2 cellular contexts compared by ENCODE assay signal in genomic region chr4:68267433-68267944, GRCh38.
A peak's percentile ranks its signal among the peaks of the same experiment; 100 is the strongest.
TF ChIP-seq lines count a peak whose summit lies in the region.

No MANE protein-coding gene starts in this region.

TF ChIP-seq in HepG2, 621 proteins besides CTCF, POLR2A, EP300 and RAD21:
- TF ChIP-seq, protein P1, sequence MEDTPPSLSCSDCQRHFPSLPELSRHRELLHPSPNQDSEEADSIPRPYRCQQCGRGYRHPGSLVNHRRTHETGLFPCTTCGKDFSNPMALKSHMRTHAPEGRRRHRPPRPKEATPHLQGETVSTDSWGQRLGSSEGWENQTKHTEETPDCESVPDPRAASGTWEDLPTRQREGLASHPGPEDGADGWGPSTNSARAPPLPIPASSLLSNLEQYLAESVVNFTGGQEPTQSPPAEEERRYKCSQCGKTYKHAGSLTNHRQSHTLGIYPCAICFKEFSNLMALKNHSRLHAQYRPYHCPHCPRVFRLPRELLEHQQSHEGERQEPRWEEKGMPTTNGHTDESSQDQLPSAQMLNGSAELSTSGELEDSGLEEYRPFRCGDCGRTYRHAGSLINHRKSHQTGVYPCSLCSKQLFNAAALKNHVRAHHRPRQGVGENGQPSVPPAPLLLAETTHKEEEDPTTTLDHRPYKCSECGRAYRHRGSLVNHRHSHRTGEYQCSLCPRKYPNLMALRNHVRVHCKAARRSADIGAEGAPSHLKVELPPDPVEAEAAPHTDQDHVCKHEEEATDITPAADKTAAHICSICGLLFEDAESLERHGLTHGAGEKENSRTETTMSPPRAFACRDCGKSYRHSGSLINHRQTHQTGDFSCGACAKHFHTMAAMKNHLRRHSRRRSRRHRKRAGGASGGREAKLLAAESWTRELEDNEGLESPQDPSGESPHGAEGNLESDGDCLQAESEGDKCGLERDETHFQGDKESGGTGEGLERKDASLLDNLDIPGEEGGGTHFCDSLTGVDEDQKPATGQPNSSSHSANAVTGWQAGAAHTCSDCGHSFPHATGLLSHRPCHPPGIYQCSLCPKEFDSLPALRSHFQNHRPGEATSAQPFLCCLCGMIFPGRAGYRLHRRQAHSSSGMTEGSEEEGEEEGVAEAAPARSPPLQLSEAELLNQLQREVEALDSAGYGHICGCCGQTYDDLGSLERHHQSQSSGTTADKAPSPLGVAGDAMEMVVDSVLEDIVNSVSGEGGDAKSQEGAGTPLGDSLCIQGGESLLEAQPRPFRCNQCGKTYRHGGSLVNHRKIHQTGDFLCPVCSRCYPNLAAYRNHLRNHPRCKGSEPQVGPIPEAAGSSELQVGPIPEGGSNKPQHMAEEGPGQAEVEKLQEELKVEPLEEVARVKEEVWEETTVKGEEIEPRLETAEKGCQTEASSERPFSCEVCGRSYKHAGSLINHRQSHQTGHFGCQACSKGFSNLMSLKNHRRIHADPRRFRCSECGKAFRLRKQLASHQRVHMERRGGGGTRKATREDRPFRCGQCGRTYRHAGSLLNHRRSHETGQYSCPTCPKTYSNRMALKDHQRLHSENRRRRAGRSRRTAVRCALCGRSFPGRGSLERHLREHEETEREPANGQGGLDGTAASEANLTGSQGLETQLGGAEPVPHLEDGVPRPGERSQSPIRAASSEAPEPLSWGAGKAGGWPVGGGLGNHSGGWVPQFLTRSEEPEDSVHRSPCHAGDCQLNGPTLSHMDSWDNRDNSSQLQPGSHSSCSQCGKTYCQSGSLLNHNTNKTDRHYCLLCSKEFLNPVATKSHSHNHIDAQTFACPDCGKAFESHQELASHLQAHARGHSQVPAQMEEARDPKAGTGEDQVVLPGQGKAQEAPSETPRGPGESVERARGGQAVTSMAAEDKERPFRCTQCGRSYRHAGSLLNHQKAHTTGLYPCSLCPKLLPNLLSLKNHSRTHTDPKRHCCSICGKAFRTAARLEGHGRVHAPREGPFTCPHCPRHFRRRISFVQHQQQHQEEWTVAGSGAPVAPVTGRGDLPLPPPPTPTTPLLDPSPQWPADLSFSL (CRISPR knock-in tag; IDR thresholded peaks at IDR 0.05), result no peak

TF ChIP-seq in K562, 482 proteins besides CTCF, POLR2A, EP300 and RAD21 (continues in another document):
- no peak for TF ChIP-seq ZNF398 (CRISPR knock-in tag; IDR thresholded peaks at IDR 0.05)
- TF ChIP-seq SOX6 (IDR thresholded peaks at IDR 0.05), result 0 out of 2 replicates have a peak, but pooled peaks have one; percentile 32
- no peak for TF ChIP-seq SLC30A9 (CRISPR knock-in tag; IDR thresholded peaks at IDR 0.05)
- peak; percentile 62; the same call in 1 of the 2 replicates for TF ChIP-seq DMBX1 (CRISPR knock-in tag; IDR thresholded peaks at IDR 0.05; ENCODE audit: borderline replicate concordance)
- TF ChIP-seq DEAF1 (CRISPR knock-in tag; IDR thresholded peaks at IDR 0.05), result no peak
- TF ChIP-seq HNRNPLL (IDR thresholded peaks at IDR 0.05; ENCODE audit: low read depth, low read length, poor library complexity, severe bottlenecking), result no peak
- TF ChIP-seq GABPB2 (CRISPR knock-in tag; conservative IDR thresholded peaks at IDR 0.05), result no peak
- 0 out of 2 replicates have a peak, but pooled peaks have one; percentile 12 for TF ChIP-seq FOXM1 (IDR thresholded peaks at IDR 0.05; ENCODE audit: low read depth)
- no peak for TF ChIP-seq FOXM1 (CRISPR knock-in tag; IDR thresholded peaks at IDR 0.05; ENCODE audit: low read depth)
- TF ChIP-seq HDAC1 (IDR thresholded peaks at IDR 0.05), result no peak
- no peak for TF ChIP-seq SMAD2 (IDR thresholded peaks at IDR 0.05; ENCODE audit: low read depth, low read length)
- TF ChIP-seq MTA3 (IDR thresholded peaks at IDR 0.05; ENCODE audit: borderline replicate concordance), result 0 out of 2 replicates have a peak, but pooled peaks have one; percentile 8
- TF ChIP-seq ZNF316 (IDR thresholded peaks at IDR 0.05), result peak; percentile 71
- 0 out of 2 replicates have a peak, but pooled peaks have one; percentile 69 for TF ChIP-seq ZNF644 (tag; IDR thresholded peaks at IDR 0.05; ENCODE audit: low read depth)
- TF ChIP-seq MAFF (IDR thresholded peaks at IDR 0.05; ENCODE audit: low read length), result peak; percentile 26; the same call in 1 of the 2 replicates
- TF ChIP-seq SMAD4 (CRISPR knock-in tag; conservative IDR thresholded peaks at IDR 0.05), result peak; percentile 63
- no peak for TF ChIP-seq CREB5 (CRISPR knock-in tag; IDR thresholded peaks at IDR 0.05)
- TF ChIP-seq ZNF639 (CRISPR knock-in tag; conservative IDR thresholded peaks at IDR 0.05 in 1 of 2, IDR thresholded peaks at IDR 0.05 in 1 of 2), result 0 out of 4 replicates have a peak, but pooled peaks of 1 of the 2 experiments have one; percentile 14
- TF ChIP-seq USF1 (CRISPR knock-in tag; IDR thresholded peaks at IDR 0.05), result no peak
- no peak for TF ChIP-seq ATF1 (CRISPR knock-in tag; IDR thresholded peaks at IDR 0.05)
- TF ChIP-seq ATF1 (tag; IDR thresholded peaks at IDR 0.05), result 0 out of 2 replicates have a peak, but pooled peaks have one; percentile 3
- no peak for TF ChIP-seq ZFX (CRISPR knock-in tag; IDR thresholded peaks at IDR 0.05)
- peak; percentile 60 for TF ChIP-seq MAFG (tag; conservative IDR thresholded peaks at IDR 0.05)
- no peak for TF ChIP-seq ETV6 (IDR thresholded peaks at IDR 0.05; ENCODE audit: borderline replicate concordance in 1 of 2, low read depth in 2 of 2, low read length in 1 of 2)
- TF ChIP-seq ETV6 (CRISPR knock-in tag; IDR thresholded peaks at IDR 0.05; ENCODE audit: borderline replicate concordance), result no peak
- 0 out of 2 replicates have a peak, but pooled peaks have one; percentile 45 for TF ChIP-seq SMARCA4 (IDR thresholded peaks at IDR 0.05)
- TF ChIP-seq FOXA3 (CRISPR knock-in tag; conservative IDR thresholded peaks at IDR 0.05 in 1 of 2, IDR thresholded peaks at IDR 0.05 in 1 of 2), result 0 out of 4 replicates have a peak, but pooled peaks of 1 of the 2 experiments have one; percentile 17
- no peak for TF ChIP-seq CBFA2T2 (conservative IDR thresholded peaks at IDR 0.05)
- 0 out of 2 replicates have a peak, but pooled peaks have one; percentile 33 for TF ChIP-seq MEF2D (tag; conservative IDR thresholded peaks at IDR 0.05; ENCODE audit: low read depth)
- TF ChIP-seq BRF1 (IDR thresholded peaks at IDR 0.05; ENCODE audit: borderline replicate concordance, extremely low read depth, insufficient read length), result no peak
- TF ChIP-seq MECOM (CRISPR knock-in tag; IDR thresholded peaks at IDR 0.05), result no peak
- TF ChIP-seq DACH1 (IDR thresholded peaks at IDR 0.05; ENCODE audit: partially characterized antibody), result peak; percentile 69
- no peak for TF ChIP-seq SRSF9 (IDR thresholded peaks at IDR 0.05; ENCODE audit: borderline replicate concordance, low read depth, low read length)
- TF ChIP-seq KLF10 (CRISPR knock-in tag; IDR thresholded peaks at IDR 0.05), result no peak
- peak; percentile 42; the same call in 1 of the 2 replicates for TF ChIP-seq NFIC (IDR thresholded peaks at IDR 0.05)
- TF ChIP-seq, protein P2, sequence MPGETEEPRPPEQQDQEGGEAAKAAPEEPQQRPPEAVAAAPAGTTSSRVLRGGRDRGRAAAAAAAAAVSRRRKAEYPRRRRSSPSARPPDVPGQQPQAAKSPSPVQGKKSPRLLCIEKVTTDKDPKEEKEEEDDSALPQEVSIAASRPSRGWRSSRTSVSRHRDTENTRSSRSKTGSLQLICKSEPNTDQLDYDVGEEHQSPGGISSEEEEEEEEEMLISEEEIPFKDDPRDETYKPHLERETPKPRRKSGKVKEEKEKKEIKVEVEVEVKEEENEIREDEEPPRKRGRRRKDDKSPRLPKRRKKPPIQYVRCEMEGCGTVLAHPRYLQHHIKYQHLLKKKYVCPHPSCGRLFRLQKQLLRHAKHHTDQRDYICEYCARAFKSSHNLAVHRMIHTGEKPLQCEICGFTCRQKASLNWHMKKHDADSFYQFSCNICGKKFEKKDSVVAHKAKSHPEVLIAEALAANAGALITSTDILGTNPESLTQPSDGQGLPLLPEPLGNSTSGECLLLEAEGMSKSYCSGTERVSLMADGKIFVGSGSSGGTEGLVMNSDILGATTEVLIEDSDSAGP (CRISPR knock-in tag; IDR thresholded peaks at IDR 0.05), result no peak
- TF ChIP-seq, protein P3, sequence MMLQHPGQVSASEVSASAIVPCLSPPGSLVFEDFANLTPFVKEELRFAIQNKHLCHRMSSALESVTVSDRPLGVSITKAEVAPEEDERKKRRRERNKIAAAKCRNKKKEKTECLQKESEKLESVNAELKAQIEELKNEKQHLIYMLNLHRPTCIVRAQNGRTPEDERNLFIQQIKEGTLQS (IDR thresholded peaks at IDR 0.05), result peak; percentile 15; the same call in 1 of the 2 replicates
- TF ChIP-seq, protein P3 (CRISPR knock-in tag; conservative IDR thresholded peaks at IDR 0.05), result no peak
- TF ChIP-seq CBFA2T3 (IDR thresholded peaks at IDR 0.05), result peak; percentile 28
- TF ChIP-seq FOSL1 (tag; conservative IDR thresholded peaks at IDR 0.05), result peak; percentile 87
- peak; percentile 41; the same call in 1 of the 2 replicates for TF ChIP-seq CXXC5 (CRISPR knock-in tag; IDR thresholded peaks at IDR 0.05)
- TF ChIP-seq JUND (IDR thresholded peaks at IDR 0.05; ENCODE audit: borderline replicate concordance, low read depth, low read length), result peak; percentile 49; the same call in 1 of the 2 replicates
- TF ChIP-seq JUND (tag; IDR thresholded peaks at IDR 0.05; ENCODE audit: borderline replicate concordance, low read depth, low read length), result peak; percentile 70; the same call in 2 of the 3 replicates
- no peak for TF ChIP-seq ZNF263 (CRISPR knock-in tag; IDR thresholded peaks at IDR 0.05; ENCODE audit: borderline replicate concordance)
- TF ChIP-seq, protein P4, sequence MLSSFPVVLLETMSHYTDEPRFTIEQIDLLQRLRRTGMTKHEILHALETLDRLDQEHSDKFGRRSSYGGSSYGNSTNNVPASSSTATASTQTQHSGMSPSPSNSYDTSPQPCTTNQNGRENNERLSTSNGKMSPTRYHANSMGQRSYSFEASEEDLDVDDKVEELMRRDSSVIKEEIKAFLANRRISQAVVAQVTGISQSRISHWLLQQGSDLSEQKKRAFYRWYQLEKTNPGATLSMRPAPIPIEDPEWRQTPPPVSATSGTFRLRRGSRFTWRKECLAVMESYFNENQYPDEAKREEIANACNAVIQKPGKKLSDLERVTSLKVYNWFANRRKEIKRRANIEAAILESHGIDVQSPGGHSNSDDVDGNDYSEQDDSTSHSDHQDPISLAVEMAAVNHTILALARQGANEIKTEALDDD (IDR thresholded peaks at IDR 0.05), result peak; percentile 67
